ENCODE assay signal across 2 cellular contexts in genomic region chr19:18291019-18291524, GRCh38.
TF ChIP-seq lines count a peak whose summit lies in the region.

No MANE protein-coding gene starts in this region.

TF ChIP-seq in GM12891, 5 proteins besides CTCF, POLR2A, EP300 and RAD21:
- TF ChIP-seq POLR2AphosphoS5 (IDR thresholded peaks at IDR 0.05; ENCODE audit: low read depth, low read length) = no peak
- no peak for TF ChIP-seq SPI1 (IDR thresholded peaks at IDR 0.05; ENCODE audit: low read depth, low read length)
- TF ChIP-seq PAX5 (IDR thresholded peaks at IDR 0.05; ENCODE audit: insufficient read depth, low read length, severe bottlenecking) = no peak
- TF ChIP-seq TAF1 (IDR thresholded peaks at IDR 0.05; ENCODE audit: low read depth, low read length) = no peak
- no peak for TF ChIP-seq POU2F2 (IDR thresholded peaks at IDR 0.05; ENCODE audit: low read depth, low read length)

TF ChIP-seq in H1, 55 proteins besides CTCF, POLR2A, EP300 and RAD21:
- TF ChIP-seq KDM1A (IDR thresholded peaks at IDR 0.05; ENCODE audit: borderline replicate concordance, low read length) (peak; percentile 78; the same call in 1 of the 2 replicates), RNF2 (IDR thresholded peaks at IDR 0.05; ENCODE audit: borderline replicate concordance, low read depth, low read length, missing control alignments, poor library complexity, severe bottlenecking) (no peak), JUND (IDR thresholded peaks at IDR 0.05; ENCODE audit: low read length) (no peak)
TF ChIP-seq in H1: peak in this region for 1.
